ENCODE assay signal across 19 cellular contexts in the genomic region with DNA sequence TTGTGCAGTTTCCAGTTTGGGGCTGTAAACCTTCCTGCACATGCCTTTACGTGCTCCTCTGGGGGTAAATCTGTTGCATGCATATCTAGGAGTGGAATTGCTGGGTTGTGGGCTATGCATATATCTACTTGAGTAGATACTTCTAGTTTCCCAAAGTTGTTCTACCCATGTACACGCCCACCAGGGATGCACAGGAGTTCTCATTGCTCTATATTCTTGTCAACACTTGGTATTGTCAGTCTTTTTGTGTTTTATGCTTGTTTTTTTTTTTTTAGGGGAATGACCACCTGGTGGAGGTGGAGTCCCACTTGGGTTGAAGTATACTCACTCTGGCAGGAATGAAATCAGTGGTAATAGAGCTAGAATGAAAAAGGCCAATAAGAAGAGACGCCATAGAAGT. TPM values are rescaled to one million over a fixed set of nuclear protein-coding genes. Genes with fewer than 3 reads are reported as not detected.
"Had no signal": no experiment of that assay in that cellular context is flagged by ENCODE, and none has a peak within 500 bp of the region (broad histone marks: within the 10 kb centered on the region; RNA-seq: fewer than 3 reads in every experiment).

No MANE protein-coding gene starts in this region.

- H3K36me3 Mint-ChIP-seq: brain had no signal

- H3K27ac Mint-ChIP-seq: activated CD8-positive, alpha-beta T cell treated with anti-CD3 and anti-CD28 coated beads, Interleukin-2, amount 10 ng/mL, durations not matched to agents 7 days and 5 days; activated naive CD4-positive, alpha-beta T cell treated with anti-CD3 and anti-CD28 coated beads for 36 hours; brain; stimulated activated memory B cell treated with anti-CD40 and anti-IgM and Interleukin-4, amounts not matched to agents 10 μg/mL and 1 μg/mL and 100 μg/mL, for 72 hours had no signal

- H3K27me3 ChIP-seq: left lung had no signal

- H3K4me1 Mint-ChIP-seq: brain had no signal

- ATAC-seq: activated CD8-positive, alpha-beta T cell treated with anti-CD3 and anti-CD28 coated beads, Interleukin-2, amount 10 ng/mL, durations not matched to agents 7 days and 5 days; activated T-cell treated with anti-CD3 and anti-CD28 coated beads, Interleukin-2, amount 50 U/mL, for 4 hours; stimulated activated memory B cell treated with anti-CD40 and anti-IgM and Interleukin-4, amounts not matched to agents 10 μg/mL and 1 μg/mL and 100 μg/mL, for 72 hours had no signal

- H3K36me3 ChIP-seq: left lung, thoracic aorta had no signal

- H3K27ac ChIP-seq: coronary artery, left lung, psoas muscle, thoracic aorta had no signal

- H3K27me3 Mint-ChIP-seq: stimulated activated memory B cell treated with anti-CD40 and anti-IgM and Interleukin-4, amounts not matched to agents 10 μg/mL and 1 μg/mL and 100 μg/mL, for 72 hours had no signal

- H3K4me3 Mint-ChIP-seq: activated CD8-positive, alpha-beta T cell treated with anti-CD3 and anti-CD28 coated beads, Interleukin-2, amount 10 ng/mL, durations not matched to agents 7 days and 5 days; activated naive CD4-positive, alpha-beta T cell treated with anti-CD3 and anti-CD28 coated beads for 36 hours; activated T-cell treated with anti-CD3 and anti-CD28 coated beads, Interleukin-2, amount 50 U/mL, for 4 hours; brain; stimulated activated memory B cell treated with anti-CD40 and anti-IgM and Interleukin-4, amounts not matched to agents 10 μg/mL and 1 μg/mL and 100 μg/mL, for 72 hours had no signal

- DNase-seq: activated CD4-positive, alpha-beta T cell treated with anti-CD3 and anti-CD28 coated beads for 48 hours; activated CD4-positive, CD25-positive, alpha-beta regulatory T cell; activated CD8-positive, alpha-beta T cell treated with anti-CD3 and anti-CD28 coated beads, Interleukin-2, amount 10 ng/mL, durations not matched to agents 7 days and 5 days; activated naive CD4-positive, alpha-beta T cell treated with anti-CD3 and anti-CD28 coated beads for 36 hours; activated T-cell treated with anti-CD3 and anti-CD28 coated beads, Interleukin-2, amount 50 U/mL, for 4 hours; stimulated activated CD4-positive, alpha-beta T cell treated with anti-CD3 and anti-CD28 coated beads, Interleukin-4, amount 100 ng/mL, for 4 hours; T-helper 9 cell had no signal

- H3K9me3 ChIP-seq: left lung, thoracic aorta had no signal

- H3K4me3 ChIP-seq: coronary artery, left lung, psoas muscle, thoracic aorta had no signal

- H3K9me3 Mint-ChIP-seq: activated naive CD4-positive, alpha-beta T cell treated with anti-CD3 and anti-CD28 coated beads for 36 hours; activated T-cell treated with anti-CD3 and anti-CD28 coated beads, Interleukin-2, amount 50 U/mL, for 4 hours; stimulated activated memory B cell treated with anti-CD40 and anti-IgM and Interleukin-4, amounts not matched to agents 10 μg/mL and 1 μg/mL and 100 μg/mL, for 72 hours had no signal

- H3K4me1 ChIP-seq: psoas muscle had no signal

RNA-seq across cellular contexts. Expression of a gene that starts 23.0 kb away (rescaled TPM):
- total RNA-seq: activated T-cell treated with anti-CD3 and anti-CD28 coated beads, Interleukin-2, amount 50 U/mL, for 4 hours; frontal cortex; left lung; lung microvascular endothelial cell; myocyte; omental fat pad; psoas muscle; right cardiac atrium had no signal
- polyA plus RNA-seq: neural cell, psoas muscle, right cardiac atrium had no signal
